16 cellular contexts compared by ENCODE assay signal in genomic region chr13:75285310-75285709, GRCh38.
DNase-seq lines count a peak whose midpoint lies in the region; ATAC-seq and TF ChIP-seq lines count a peak whose summit lies in the region.
"Had no signal": no experiment of that assay in that cellular context is flagged by ENCODE, and none has a peak within 500 bp of the region (broad histone marks: within the 10 kb centered on the region; RNA-seq: fewer than 3 reads in every experiment).

No MANE protein-coding gene starts in this region.

- no peaks in the 10 kb centered on the region for H3K4me1 ChIP-seq in upper lobe of left lung
- H3K4me1 ChIP-seq: HAP-1, prostate gland, thyroid gland had no signal

- H3K36me3 ChIP-seq in upper lobe of left lung, result peaks cover 0 to 38% (median 8%) of the 10 kb centered on the region in 4 donors
- H3K36me3 ChIP-seq: HAP-1, prostate gland had no signal

- H3K9me3 ChIP-seq in upper lobe of left lung, result peaks cover 0 to 5% (median 0%) of the 10 kb centered on the region in 4 donors
- H3K9me3 ChIP-seq: HAP-1, prostate gland, thyroid gland had no signal

- peak; percentile 88 for ATAC-seq in GM18868 (IDR thresholded peaks at IDR 0.05; ENCODE audit: unreplicated experiment)
- ATAC-seq in GM21619 (IDR thresholded peaks at IDR 0.05; ENCODE audit: unreplicated experiment), result peak; percentile 50
- ATAC-seq in HG03354 (IDR thresholded peaks at IDR 0.05; ENCODE audit: poor library complexity, severe bottlenecking, unreplicated experiment), result peak; percentile 48
- no peak for ATAC-seq in upper lobe of left lung (ENCODE audit: low FRiP score in 2 of 2)
- no peak for ATAC-seq in HG02571 (IDR thresholded peaks at IDR 0.05; ENCODE audit: unreplicated experiment)
- ATAC-seq: effector memory CD8-positive, alpha-beta T cell had no signal

- DNase-seq in pons (ENCODE audit: low spot score) (peak; percentile 58), upper lobe of left lung (no peak), EL (no peak)
- DNase-seq: activated gamma-delta T cell; amygdala; effector memory CD8-positive, alpha-beta T cell; KG1; NCI-H1092 treated with DMSO at 0.1 percent for 48 hours; nephron progenitor cell; thyroid gland had no signal

- H3K4me3 ChIP-seq in upper lobe of left lung, result no peak overlapping the region
- H3K4me3 ChIP-seq: HAP-1, prostate gland, thyroid gland had no signal

- TF ChIP-seq POLR2A in upper lobe of left lung (IDR thresholded peaks at IDR 0.05), result no peak

- H3K27me3 ChIP-seq in upper lobe of left lung, result no peaks in the 10 kb centered on the region
- H3K27me3 ChIP-seq: thyroid gland had no signal

- TF ChIP-seq EP300 in upper lobe of left lung (IDR thresholded peaks at IDR 0.05), result no peak

- H3K27ac ChIP-seq in upper lobe of left lung, result no peak overlapping the region
- H3K27ac ChIP-seq: prostate gland, thyroid gland had no signal

- 76 to 92% methylated on average over 1 of the region's 1 CpG for WGBS in upper lobe of left lung, 2 donors

- no peak for TF ChIP-seq CTCF in upper lobe of left lung (IDR thresholded peaks at IDR 0.05)

Comparison
In these comparisons a context has a peak if more than half of its experiments do, and no peak if none do; other contexts are left out.
1. ATAC-seq: peak in GM18868 (single experiment), GM21619 (single experiment) and HG03354 (single experiment); none in upper lobe of left lung (0 of 2) and HG02571 (single experiment).